Comparison of ENCODE assay signal across 23 cellular contexts in the genomic region with DNA sequence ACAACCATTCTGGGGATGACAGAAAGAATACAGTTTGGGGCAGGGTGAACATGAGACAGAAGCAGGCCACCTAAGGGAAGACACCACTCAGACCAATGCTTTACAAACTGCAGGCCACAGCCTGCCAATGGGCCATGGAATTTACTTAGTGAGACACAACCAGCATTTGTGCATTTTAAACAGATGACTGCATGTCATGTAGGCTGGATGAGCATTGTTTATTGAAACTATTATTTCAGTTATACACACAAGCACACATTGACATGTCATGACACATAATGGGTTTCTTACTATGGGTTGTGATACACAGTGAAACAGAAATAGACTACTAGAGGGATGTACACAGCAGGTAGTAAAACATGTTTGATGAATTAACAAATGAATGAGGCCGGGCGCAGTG. TPM values are rescaled to one million over a fixed set of nuclear protein-coding genes. Genes with fewer than 3 reads are reported as not detected.
A peak's percentile ranks its signal among the peaks of the same experiment; 100 is the strongest.
DNase-seq lines count a peak whose midpoint lies in the region; ATAC-seq, FAIRE-seq and TF ChIP-seq lines count a peak whose summit lies in the region.
"Had no signal": no experiment of that assay in that cellular context is flagged by ENCODE, and none has a peak within 500 bp of the region (broad histone marks: within the 10 kb centered on the region; RNA-seq: fewer than 3 reads in every experiment).

No MANE protein-coding gene starts in this region.

- no peaks in the 10 kb centered on the region for H3K9me3 Mint-ChIP-seq in MCF 10A (ENCODE audit: unreplicated experiment)
- H3K9me3 Mint-ChIP-seq in astrocyte (ENCODE audit: unreplicated experiment): no peaks in the 10 kb centered on the region
- no peaks in the 10 kb centered on the region for H3K9me3 Mint-ChIP-seq in stimulated activated naive B cell treated with anti-CD40 and anti-IgM and Interleukin-4, amounts not matched to agents 10 μg/mL and 1 μg/mL and 100 μg/mL, for 72 hours
- H3K9me3 Mint-ChIP-seq: CD4-positive, alpha-beta T cell had no signal

- H3K36me3 Mint-ChIP-seq in MCF 10A (ENCODE audit: insufficient read depth, unreplicated experiment) (peaks cover 57% of the 10 kb centered on the region), astrocyte (ENCODE audit: low read depth, unreplicated experiment) (peaks cover 27% of the 10 kb centered on the region)
- H3K36me3 Mint-ChIP-seq in stimulated activated naive B cell treated with anti-CD40 and anti-IgM and Interleukin-4, amounts not matched to agents 10 μg/mL and 1 μg/mL and 100 μg/mL, for 72 hours: peaks cover 30 to 47% of the 10 kb centered on the region in 2 donors

- intact Hi-C loops in MCF 10A (cut with micrococcal nuclease): no loop called here
- intact Hi-C loops in breast epithelium (cut with DNase I; ENCODE audit: low total_unique reads): no loop called here

- no peaks in the 10 kb centered on the region for H3K9me3 ChIP-seq in breast epithelium
- no peaks in the 10 kb centered on the region for H3K9me3 ChIP-seq in astrocyte (ENCODE audit: insufficient read depth, low read depth, low read length)
- H3K9me3 ChIP-seq: BE2C, Caco-2 had no signal

- H3K4me3 Mint-ChIP-seq in MCF 10A (ENCODE audit: unreplicated experiment) (no peak overlapping the region), astrocyte (ENCODE audit: unreplicated experiment) (no peak overlapping the region)
- no peak overlapping the region for H3K4me3 Mint-ChIP-seq in stimulated activated naive B cell treated with anti-CD40 and anti-IgM and Interleukin-4, amounts not matched to agents 10 μg/mL and 1 μg/mL and 100 μg/mL, for 72 hours
- H3K4me3 Mint-ChIP-seq: CD4-positive, alpha-beta T cell had no signal

- peaks cover 61% of the 10 kb centered on the region for H3K79me2 ChIP-seq in astrocyte (ENCODE audit: insufficient read depth, low read length)

- H3K36me3 ChIP-seq in breast epithelium (no peaks in the 10 kb centered on the region), astrocyte (ENCODE audit: insufficient read depth, low read length) (peaks cover 70% of the 10 kb centered on the region)

- CTCF ChIA-PET in MCF 10A (lab: Yijun Ruan, JAX): interaction anchor here (0.6 to 10.2 kb wide), 3 partner anchors 18 to 119 kb away, joined by 4 to 88 read pairs (median 59); partner anchors contain the start of genes DOP1A and UBE3D

- BruUV-seq in MCF 10A (replicated peaks; lab: Mats Ljungman, UMichigan): no TSS peak

- H3K9ac ChIP-seq in astrocyte (ENCODE audit: low read length): no peak overlapping the region

- H3K27me3 Mint-ChIP-seq in MCF 10A (ENCODE audit: insufficient read depth, unreplicated experiment): no peaks in the 10 kb centered on the region
- no peaks in the 10 kb centered on the region for H3K27me3 Mint-ChIP-seq in astrocyte (ENCODE audit: low read depth, unreplicated experiment)
- no peaks in the 10 kb centered on the region for H3K27me3 Mint-ChIP-seq in stimulated activated naive B cell treated with anti-CD40 and anti-IgM and Interleukin-4, amounts not matched to agents 10 μg/mL and 1 μg/mL and 100 μg/mL, for 72 hours
- H3K27me3 Mint-ChIP-seq: CD4-positive, alpha-beta T cell had no signal

- H3K27ac ChIP-seq in breast epithelium: no peak overlapping the region
- H3K27ac ChIP-seq in astrocyte (ENCODE audit: low read depth, low read length): no peak overlapping the region

- peak overlapping the region; percentile 74 for H3K27ac Mint-ChIP-seq in MCF 10A (ENCODE audit: low read depth, unreplicated experiment)
- H3K27ac Mint-ChIP-seq in astrocyte (ENCODE audit: unreplicated experiment): peak overlapping the region; percentile 13
- H3K27ac Mint-ChIP-seq in stimulated activated naive B cell treated with anti-CD40 and anti-IgM and Interleukin-4, amounts not matched to agents 10 μg/mL and 1 μg/mL and 100 μg/mL, for 72 hours: peak overlapping the region; percentile 65
- H3K27ac Mint-ChIP-seq: CD4-positive, alpha-beta T cell had no signal

- no peak for TF ChIP-seq POLR2A in breast epithelium (IDR thresholded peaks at IDR 0.05)

- peaks cover 80% of the 10 kb centered on the region for H4K20me1 ChIP-seq in astrocyte (ENCODE audit: insufficient read depth, low read length)

- FAIRE-seq in astrocyte (lab: Jason Lieb, UNC): no peak
- FAIRE-seq: GM12892, GM18507, RCC 7860 had no signal

- no peak for DNase-seq in MCF 10A (ENCODE audit: unreplicated experiment)
- no peak for DNase-seq in breast epithelium (ENCODE audit: low spot score in 2 of 2)
- DNase-seq in astrocyte (ENCODE audit: low read depth): no peak
- DNase-seq in stimulated activated naive B cell treated with anti-CD40 and anti-IgM and Interleukin-4, amounts not matched to agents 10 μg/mL and 1 μg/mL and 100 μg/mL, for 72 hours: no peak
- DNase-seq in GF-D8 (lab: John Stamatoyannopoulos, UW): no peak
- DNase-seq in NCI-H524 treated with DMSO at 0.1 percent for 48 hours (lab: John Stamatoyannopoulos, UW): no peak
- no peak for DNase-seq in NCI-H1417 treated with DMSO at 0.1 percent for 48 hours (lab: John Stamatoyannopoulos, UW)
- DNase-seq: 8988T; BE2C; Caco-2; CD4-positive, alpha-beta T cell; GOT3; NCI-H146; NCI-H2029 treated with DMSO at 0.1 percent for 48 hours; NCI-H2171; NCI-H446; NCI-H69; NK-92 treated with Interleukin-12 subunit alpha and Interleukin-12 subunit beta, amount 100 ng/mL, for 24 hours; Right ventricle myocardium superior had no signal

- H3K27me3 ChIP-seq in breast epithelium (no peaks in the 10 kb centered on the region), astrocyte (ENCODE audit: insufficient read depth, low read length) (no peaks in the 10 kb centered on the region)
- H3K27me3 ChIP-seq: BE2C had no signal

- POLR2A ChIA-PET in MCF 10A (lab: Yijun Ruan, JAX): interaction anchor here (0.8 to 1.8 kb wide), 2 partner anchors 100 to 117 kb away, joined by 4 to 5 read pairs; partner anchors contain the start of gene DOP1A

- peak; percentile 20 for ATAC-seq in esophagus mucosa
- no peak for ATAC-seq in stimulated activated naive B cell treated with anti-CD40 and anti-IgM and Interleukin-4, amounts not matched to agents 10 μg/mL and 1 μg/mL and 100 μg/mL, for 72 hours (replicated peaks)

- H3K4me1 Mint-ChIP-seq in MCF 10A (ENCODE audit: insufficient read depth, unreplicated experiment) (peaks cover 30% of the 10 kb centered on the region), astrocyte (ENCODE audit: low read depth, unreplicated experiment) (peaks cover 45% of the 10 kb centered on the region)
- H3K4me1 Mint-ChIP-seq in stimulated activated naive B cell treated with anti-CD40 and anti-IgM and Interleukin-4, amounts not matched to agents 10 μg/mL and 1 μg/mL and 100 μg/mL, for 72 hours: peaks cover 0 to 5% of the 10 kb centered on the region in 2 donors

- H3K4me1 ChIP-seq in breast epithelium (no peaks in the 10 kb centered on the region), astrocyte (ENCODE audit: insufficient read depth, low read length) (peaks cover 22% of the 10 kb centered on the region)
- H3K4me1 ChIP-seq: BE2C had no signal

- no peak overlapping the region for H3K4me2 ChIP-seq in astrocyte (ENCODE audit: low read length)

- no peak for TF ChIP-seq CTCF in MCF 10A (IDR thresholded peaks at IDR 0.05; ENCODE audit: unreplicated experiment)
- TF ChIP-seq CTCF in breast epithelium (IDR thresholded peaks at IDR 0.05): no peak
- TF ChIP-seq CTCF in astrocyte (IDR thresholded peaks at IDR 0.05; ENCODE audit: insufficient read depth, low read depth, low read length): no peak

- no peak overlapping the region for H2AFZ ChIP-seq in astrocyte (ENCODE audit: low read depth, low read length)

- H3K4me3 ChIP-seq in breast epithelium (no peak overlapping the region), astrocyte (ENCODE audit: insufficient read depth, low read depth, low read length) (no peak overlapping the region)

RNA-seq across cellular contexts. Expression of gene PGM3, which starts 8.0 kb away (rescaled TPM):
- total RNA-seq in MCF 10A (2022): 117 and 150 TPM in 2 replicates
- total RNA-seq in breast epithelium: 10 to 100 TPM; 21.3 to 41.0 (median 24.9) TPM
- total RNA-seq in astrocyte: 147 and 151 TPM in 2 replicates
- total RNA-seq in esophagus mucosa: 17.4 TPM

RNA-seq across cellular contexts. Expression of gene RWDD2A, which starts 8.1 kb away (rescaled TPM):
- total RNA-seq in MCF 10A (2022) (6.5 and 7.5 TPM in 2 replicates), breast epithelium (1 to 10 TPM; 3.0 to 3.7 (median 3.6) TPM), astrocyte (4.7 and 4.9 TPM in 2 replicates), esophagus mucosa (0.84 TPM)

Comparison
In these comparisons a context has a peak if more than half of its experiments do, and no peak if none do; other contexts are left out.
1. H3K27ac Mint-ChIP-seq: peak in every context shown above with its lines; median percentile 74 in MCF 10A; 65 in stimulated activated naive B cell treated with anti-CD40 and anti-IgM and Interleukin-4, amounts not matched to agents 10 μg/mL and 1 μg/mL and 100 μg/mL, for 72 hours; 13 in astrocyte.